In genomic region chr6:71190809-71191208, GRCh38 we compare ENCODE assay signal across 9 cellular contexts.
DNase-seq lines count a peak whose midpoint lies in the region; ATAC-seq and TF ChIP-seq lines count a peak whose summit lies in the region.
"Had no signal": no experiment of that assay in that cellular context is flagged by ENCODE, and none has a peak within 500 bp of the region (broad histone marks: within the 10 kb centered on the region; RNA-seq: fewer than 3 reads in every experiment).

No MANE protein-coding gene starts in this region.

- H3K36me3 Mint-ChIP-seq in CD4-positive, alpha-beta T cell (ENCODE audit: low read depth), result no peaks in the 10 kb centered on the region
- H3K36me3 Mint-ChIP-seq in stimulated activated naive B cell treated with anti-CD40 and anti-IgM and Interleukin-4, amounts not matched to agents 10 μg/mL and 1 μg/mL and 100 μg/mL, for 72 hours, result no peaks in the 10 kb centered on the region

- H3K27ac Mint-ChIP-seq in CD4-positive, alpha-beta T cell, result no peak overlapping the region
- H3K27ac Mint-ChIP-seq in stimulated activated naive B cell treated with anti-CD40 and anti-IgM and Interleukin-4, amounts not matched to agents 10 μg/mL and 1 μg/mL and 100 μg/mL, for 72 hours, result no peak overlapping the region

- no peak overlapping the region for H3K4me3 ChIP-seq in right lobe of liver

- intact Hi-C loops in CD4-positive, alpha-beta T cell (cut with DNase I, micrococcal nuclease), result loop anchor here (1.0 kb wide), 2 partner anchors 156 to 158 kb away; no protein-coding TSS in a partner anchor
- intact Hi-C loops in right lobe of liver (cut with DNase I), result no loop called here

- peak; percentile 51 for TF ChIP-seq CTCF in CD4-positive, alpha-beta T cell (IDR thresholded peaks at IDR 0.05)
- peak; percentile 21 to 42 (median 29) for TF ChIP-seq CTCF in right lobe of liver (IDR thresholded peaks at IDR 0.05)

- peaks cover 13% of the 10 kb centered on the region for H3K27me3 Mint-ChIP-seq in CD4-positive, alpha-beta T cell
- H3K27me3 Mint-ChIP-seq in stimulated activated naive B cell treated with anti-CD40 and anti-IgM and Interleukin-4, amounts not matched to agents 10 μg/mL and 1 μg/mL and 100 μg/mL, for 72 hours, result no peaks in the 10 kb centered on the region

- H3K9me3 ChIP-seq in CD4-positive, alpha-beta T cell (ENCODE audit: control insufficient read depth, low read length), result no peaks in the 10 kb centered on the region
- no peaks in the 10 kb centered on the region for H3K9me3 ChIP-seq in right lobe of liver

- POLR2A ChIA-PET in CD4-positive, alpha-beta T cell (lab: Charles Lee), result interaction anchor here (0.7 kb wide), 1 partner anchor 9 kb away, joined by 3 read pairs; no protein-coding TSS in a partner anchor

- H3K4me3 Mint-ChIP-seq in CD4-positive, alpha-beta T cell, result no peak overlapping the region
- H3K4me3 Mint-ChIP-seq in stimulated activated naive B cell treated with anti-CD40 and anti-IgM and Interleukin-4, amounts not matched to agents 10 μg/mL and 1 μg/mL and 100 μg/mL, for 72 hours, result no peak overlapping the region

- no peaks in the 10 kb centered on the region for H3K9me3 Mint-ChIP-seq in CD4-positive, alpha-beta T cell
- no peaks in the 10 kb centered on the region for H3K9me3 Mint-ChIP-seq in stimulated activated naive B cell treated with anti-CD40 and anti-IgM and Interleukin-4, amounts not matched to agents 10 μg/mL and 1 μg/mL and 100 μg/mL, for 72 hours

- H3K4me1 ChIP-seq in right lobe of liver, result no peaks in the 10 kb centered on the region

- H3K36me3 ChIP-seq in right lobe of liver, result no peaks in the 10 kb centered on the region

- WGBS in right lobe of liver (ENCODE audit: insufficient coverage, low coverage, low lambda C conversion rate, missing lambda C conversion rate), result 0% methylated on average over 3 of the region's 3 CpGs

- DNase-seq in CD4-positive, alpha-beta T cell, result no peak
- peak; percentile 59 for DNase-seq in M059J (ENCODE audit: low read depth)
- peak; percentile 41 for DNase-seq in amniotic epithelial cell (ENCODE audit: low read depth)
- no peak for DNase-seq in right lobe of liver
- no peak for DNase-seq in stimulated activated naive B cell treated with anti-CD40 and anti-IgM and Interleukin-4, amounts not matched to agents 10 μg/mL and 1 μg/mL and 100 μg/mL, for 72 hours
- DNase-seq: stimulated activated naive CD4-positive, alpha-beta T cell treated with Interleukin-2 at 50 U/mL for 16 hours had no signal

- H3K27me3 ChIP-seq in CD4-positive, alpha-beta T cell (ENCODE audit: control insufficient read depth, insufficient read depth, low read length), result no peaks in the 10 kb centered on the region
- no peaks in the 10 kb centered on the region for H3K27me3 ChIP-seq in right lobe of liver

- TF ChIP-seq POLR2A in right lobe of liver (IDR thresholded peaks at IDR 0.05), result no peak

- ATAC-seq in CD4-positive, alpha-beta T cell (ENCODE audit: poor library complexity), result no peak
- no peak for ATAC-seq in right lobe of liver
- no peak for ATAC-seq in stimulated activated naive B cell treated with anti-CD40 and anti-IgM and Interleukin-4, amounts not matched to agents 10 μg/mL and 1 μg/mL and 100 μg/mL, for 72 hours (replicated peaks)
- ATAC-seq in HG02642 (IDR thresholded peaks at IDR 0.05; ENCODE audit: poor library complexity, unreplicated experiment), result no peak
- no peak for ATAC-seq in activated CD4-positive, CD25-positive, alpha-beta regulatory T cell treated with anti-CD3 and anti-CD28 coated beads, Interleukin-2, amount 50 U/mL, for 24 hours
- ATAC-seq in GM21723 (IDR thresholded peaks at IDR 0.05; ENCODE audit: unreplicated experiment), result no peak

- CTCF ChIA-PET in CD4-positive, alpha-beta T cell (lab: Charles Lee), result interaction anchor here (1.0 kb wide), 1 partner anchor 154 kb away, joined by 3 read pairs; no protein-coding TSS in a partner anchor

- H3K4me1 Mint-ChIP-seq in CD4-positive, alpha-beta T cell (ENCODE audit: low read depth), result no peaks in the 10 kb centered on the region
- H3K4me1 Mint-ChIP-seq in stimulated activated naive B cell treated with anti-CD40 and anti-IgM and Interleukin-4, amounts not matched to agents 10 μg/mL and 1 μg/mL and 100 μg/mL, for 72 hours, result no peaks in the 10 kb centered on the region

- no peak overlapping the region for H3K27ac ChIP-seq in CD4-positive, alpha-beta T cell (ENCODE audit: low read depth, low read length)
- no peak overlapping the region for H3K27ac ChIP-seq in right lobe of liver

Comparison
In these comparisons a context has a peak if more than half of its experiments do, and no peak if none do; other contexts are left out.
1. DNase-seq: peak in M059J (single experiment) and amniotic epithelial cell (single experiment); none in CD4-positive, alpha-beta T cell (0 of 10), right lobe of liver (0 of 3) and stimulated activated naive B cell treated with anti-CD40 and anti-IgM and Interleukin-4, amounts not matched to agents 10 μg/mL and 1 μg/mL and 100 μg/mL, for 72 hours (single experiment).
2. intact Hi-C loops: an anchor here in CD4-positive, alpha-beta T cell (1.0 kb wide); none called in right lobe of liver.